Comparison of ENCODE assay signal across 8 cellular contexts in the genomic region with DNA sequence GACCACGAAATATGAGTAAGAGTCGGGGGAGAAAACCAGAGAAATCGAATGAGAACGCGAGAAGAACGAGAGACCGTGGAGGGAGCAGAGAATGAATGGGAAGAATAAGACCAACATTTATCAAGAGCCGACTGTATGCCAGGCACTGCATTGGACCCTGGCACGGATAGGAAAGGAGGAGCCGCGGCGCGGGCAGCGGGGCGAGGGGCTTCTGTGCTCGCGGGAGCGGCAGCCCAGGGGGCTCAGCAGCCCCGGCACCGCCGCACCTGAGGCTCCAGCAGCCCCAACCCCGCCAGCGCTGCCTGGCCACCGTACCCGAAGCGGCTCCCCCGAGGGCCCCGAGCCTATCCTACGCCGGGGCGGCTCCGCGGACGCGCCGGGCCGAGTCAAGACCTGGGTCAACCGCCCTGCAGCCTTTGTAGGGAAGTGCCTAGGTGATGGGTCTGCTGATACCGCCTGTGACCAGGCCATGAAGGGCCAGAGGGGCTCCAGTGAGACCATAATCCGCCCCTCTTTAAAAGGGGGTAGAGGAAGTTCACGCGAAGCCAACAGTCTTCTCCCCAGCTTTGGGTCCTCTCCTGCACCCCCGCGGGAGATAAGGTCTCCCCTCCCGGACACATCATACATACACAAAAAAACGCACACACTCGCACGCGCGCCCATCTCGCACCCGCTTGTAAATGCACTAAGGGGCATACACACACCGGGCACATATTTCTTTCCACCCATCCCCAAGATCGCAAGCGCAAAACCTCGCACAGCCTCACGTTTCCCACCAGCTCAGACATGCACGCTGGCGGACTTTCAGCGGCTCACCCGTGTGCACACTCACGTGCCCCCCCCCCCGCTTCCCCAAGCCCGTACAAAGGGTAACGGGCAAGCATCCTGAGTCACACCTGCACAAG. TPM values are rescaled to one million over a fixed set of nuclear protein-coding genes. Genes with fewer than 3 reads are reported as not detected.
DNase-seq lines count a peak whose midpoint lies in the region; ATAC-seq and TF ChIP-seq lines count a peak whose summit lies in the region.

No MANE protein-coding gene starts in this region.

- peak overlapping the region; percentile 58 for H3K27ac Mint-ChIP-seq in activated naive CD8-positive, alpha-beta T cell

- H3K4me1 Mint-ChIP-seq in activated naive CD8-positive, alpha-beta T cell (ENCODE audit: low read depth), result peaks cover 29% of the 10 kb centered on the region

- intact Hi-C loops in right lobe of liver (cut with DNase I), result loop anchor here in 1 of 2 donors (10.0 kb wide), 1 partner anchor 185 kb away; a partner anchor contains a TSS
- intact Hi-C loops in thyroid gland (cut with DNase I), result loop anchor here (10.0 kb wide), 1 partner anchor 65 kb away; no protein-coding TSS in a partner anchor

- TF ChIP-seq CTCF in GM06990 (IDR thresholded peaks at IDR 0.05; ENCODE audit: insufficient read depth, low read length, poor library complexity, severe bottlenecking) (no peak), NB4 (IDR thresholded peaks at IDR 0.05; ENCODE audit: low read depth, low read length) (no peak), right lobe of liver (IDR thresholded peaks at IDR 0.05) (no peak), thyroid gland (IDR thresholded peaks at IDR 0.05) (no peak)

- peak overlapping the region; percentile 92 for H3K4me3 Mint-ChIP-seq in activated naive CD8-positive, alpha-beta T cell

- H3K36me3 Mint-ChIP-seq in activated naive CD8-positive, alpha-beta T cell, result no peaks in the 10 kb centered on the region

- H3K27me3 Mint-ChIP-seq in activated naive CD8-positive, alpha-beta T cell, result peaks cover 11% of the 10 kb centered on the region

- ATAC-seq in right lobe of liver (peak in 3 of 4 donors; percentile 3 to 25 (median 11)), GM19467 (IDR thresholded peaks at IDR 0.05; ENCODE audit: unreplicated experiment) (no peak), GM19455 (IDR thresholded peaks at IDR 0.05; ENCODE audit: unreplicated experiment) (no peak)

- H3K27me3 ChIP-seq in GM06990 (replicated peaks; ENCODE audit: control insufficient read depth, insufficient read depth, low read length) (peaks cover 5% of the 10 kb centered on the region), right lobe of liver (no peaks in the 10 kb centered on the region), thyroid gland (no peaks in the 10 kb centered on the region)

- H3K27ac ChIP-seq in right lobe of liver, result peak overlapping the region; percentile 23 to 74 (median 70)
- H3K27ac ChIP-seq in thyroid gland, result peak overlapping the region in 2 of 3 donors; percentile 16 to 53

- H3K4me3 ChIP-seq in GM06990 (replicated peaks; ENCODE audit: low read depth, low read length) (peak overlapping the region; percentile 53), NB4 (ENCODE audit: low read depth, low read length) (peak overlapping the region; percentile 49), right lobe of liver (peak overlapping the region; percentile 56 to 65 (median 61)), thyroid gland (replicated peaks in 1 of 3) (peak overlapping the region in 2 of 3 donors; percentile 58 to 91)

- H3K9me3 ChIP-seq in right lobe of liver (no peaks in the 10 kb centered on the region), thyroid gland (no peaks in the 10 kb centered on the region)

- peaks cover 0 to 49% (median 9%) of the 10 kb centered on the region in 4 donors for H3K4me1 ChIP-seq in right lobe of liver
- H3K4me1 ChIP-seq in thyroid gland, result peaks cover 34 to 49% of the 10 kb centered on the region in 2 donors

- H3K36me3 ChIP-seq in GM06990 (ENCODE audit: control insufficient read depth, insufficient read depth, low read length), result no peaks in the 10 kb centered on the region
- H3K36me3 ChIP-seq in right lobe of liver, result no peaks in the 10 kb centered on the region
- H3K36me3 ChIP-seq in thyroid gland, result no peaks in the 10 kb centered on the region

- no peaks in the 10 kb centered on the region for H3K9me3 Mint-ChIP-seq in activated naive CD8-positive, alpha-beta T cell (ENCODE audit: low read depth)

- 1% methylated on average over 20 of the region's 65 CpGs for WGBS in right lobe of liver (ENCODE audit: insufficient coverage, low coverage, low lambda C conversion rate, missing lambda C conversion rate)
- 1 to 2% methylated on average over 43 to 63 of the region's 65 CpGs for WGBS in thyroid gland, 2 donors

- TF ChIP-seq POLR2A in NB4 (IDR thresholded peaks at IDR 0.05; ENCODE audit: extremely low read depth, insufficient read length) (no peak), right lobe of liver (IDR thresholded peaks at IDR 0.05) (no peak), thyroid gland (IDR thresholded peaks at IDR 0.05) (no peak)

- DNase-seq in GM06990 (ENCODE audit: extremely low read depth, insufficient read length) (peak; percentile 25), NB4 (ENCODE audit: low read depth) (peak; percentile 50), right lobe of liver (peak in 2 of 3 donors; percentile 67 to 73), thyroid gland (peak in 1 of 2 donors; percentile 41), RKO (ENCODE audit: low spot score) (no peak)

RNA-seq across cellular contexts. Expression of a gene that starts 1.0 kb away (rescaled TPM):
- total RNA-seq in right lobe of liver (10 to 100 TPM; 12.5 to 54.4 (median 18.6) TPM), thyroid gland (10 to 100 TPM; 11.2 to 27.6 (median 17.1) TPM)

RNA-seq across cellular contexts. Expression of a gene that starts 32.4 kb away (rescaled TPM):
- total RNA-seq in right lobe of liver, result 100 to 1,000 TPM; 109 to 259 (median 185) TPM
- total RNA-seq in thyroid gland, result 100 to 1,000 TPM; 124 to 321 (median 218) TPM

RNA-seq across cellular contexts. Expression of a gene that starts 56.1 kb away (rescaled TPM):
- total RNA-seq in right lobe of liver (100 to 1,000 TPM in 3 of 6 experiments, 10 to 100 TPM in 3; 38.9 to 173 (median 106) TPM), thyroid gland (10 to 100 TPM; 20.3 to 64.1 (median 28.8) TPM)

Comparison
In these comparisons a context has a peak if more than half of its experiments do, and no peak if none do; other contexts are left out.
1. ATAC-seq: peak in right lobe of liver (3 of 4); none in GM19467 (single experiment) and GM19455 (single experiment).
2. Peak in every context shown above with its lines, with median percentiles within 50 percentile points of each other: H3K4me3 ChIP-seq.